ENCODE assay signal across 6 cellular contexts in genomic region chr6:15758631-15759215, GRCh38.
"Had no signal": no experiment of that assay in that cellular context is flagged by ENCODE, and none has a peak within 500 bp of the region (broad histone marks: within the 10 kb centered on the region; RNA-seq: fewer than 3 reads in every experiment).

No MANE protein-coding gene starts in this region.

- H3K27ac ChIP-seq: GM23248, HL-60 had no signal

- H3K36me3 ChIP-seq: HAP-1 had no signal

- H3K9me3 ChIP-seq: HAP-1 had no signal

- H3K36me3 Mint-ChIP-seq: IgD-negative memory B cell had no signal

- H3K27ac Mint-ChIP-seq: IgD-negative memory B cell had no signal

- H3K4me3 ChIP-seq: GM23248, HAP-1 had no signal

- H3K27me3 Mint-ChIP-seq: IgD-negative memory B cell had no signal

- H3K4me1 Mint-ChIP-seq: IgD-negative memory B cell had no signal

- H3K9me3 Mint-ChIP-seq: IgD-negative memory B cell had no signal

- H3K4me3 Mint-ChIP-seq: IgD-negative memory B cell had no signal

- H2AFZ ChIP-seq: GM23248 had no signal

- H3K9ac ChIP-seq: GM23248 had no signal

- DNase-seq: GM23248, GOT3, H7 had no signal

- H3K4me1 ChIP-seq: HAP-1 had no signal
